Comparison of ENCODE assay signal across 7 cellular contexts in genomic region chr15:75454471-75455418, GRCh38. TPM values are rescaled to one million over a fixed set of nuclear protein-coding genes. Genes with fewer than 3 reads are reported as not detected.
DNase-seq lines count a peak whose midpoint lies in the region; ATAC-seq, FAIRE-seq and TF ChIP-seq lines count a peak whose summit lies in the region.

No MANE protein-coding gene starts in this region.

- peaks cover 21 to 38% (median 30%) of the 10 kb centered on the region in 4 donors for H3K4me1 Mint-ChIP-seq in naive thymus-derived CD8-positive, alpha-beta T cell
- peaks cover 35% of the 10 kb centered on the region for H3K4me1 Mint-ChIP-seq in stimulated activated effector memory CD8-positive, alpha-beta T cell treated with anti-CD3 and anti-CD28 coated beads, Interleukin-12 subunit alpha, Interleukin-12 subunit beta, amount 100 ng/mL, for 72 hours

- peak overlapping the region; percentile 70 for H2AFZ ChIP-seq in endothelial cell of umbilical vein (ENCODE audit: low read depth, low read length)

- peak overlapping the region; percentile 89 to 97 (median 94) for H3K4me3 Mint-ChIP-seq in naive thymus-derived CD8-positive, alpha-beta T cell
- peak overlapping the region; percentile 98 for H3K4me3 Mint-ChIP-seq in stimulated activated effector memory CD8-positive, alpha-beta T cell treated with anti-CD3 and anti-CD28 coated beads, Interleukin-12 subunit alpha, Interleukin-12 subunit beta, amount 100 ng/mL, for 72 hours

- BruUV-seq in endothelial cell of umbilical vein (replicated peaks; lab: Mats Ljungman, UMichigan) = no TSS peak

- TF ChIP-seq CTCF in endothelial cell of umbilical vein (IDR thresholded peaks at IDR 0.05; ENCODE audit: extremely low read depth in 1 of 2, insufficient read depth in 1 of 2, low read depth in 1 of 2, low read length in 2 of 2) = no peak

- peak overlapping the region; percentile 89 to 98 (median 94) for H3K27ac Mint-ChIP-seq in naive thymus-derived CD8-positive, alpha-beta T cell
- H3K27ac Mint-ChIP-seq in stimulated activated effector memory CD8-positive, alpha-beta T cell treated with anti-CD3 and anti-CD28 coated beads, Interleukin-12 subunit alpha, Interleukin-12 subunit beta, amount 100 ng/mL, for 72 hours = peak overlapping the region; percentile 97

- H3K4me3 ChIP-seq in endothelial cell of umbilical vein (replicated peaks in 1 of 3; ENCODE audit: insufficient read depth in 1 of 3, low read depth in 1 of 3, low read length in 3 of 3) = peak overlapping the region; percentile 61 to 93 (median 71)

- peak overlapping the region; percentile 78 for H3K4me2 ChIP-seq in endothelial cell of umbilical vein (ENCODE audit: insufficient read depth, low read length)

- ATAC-seq in naive thymus-derived CD8-positive, alpha-beta T cell = peak; percentile 5 to 9
- ATAC-seq in stimulated activated effector memory CD8-positive, alpha-beta T cell treated with anti-CD3 and anti-CD28 coated beads, Interleukin-12 subunit alpha, Interleukin-12 subunit beta, amount 100 ng/mL, for 72 hours = peak; percentile 1

- POLR2A ChIA-PET in endothelial cell of umbilical vein (lab: Charles Lee) = interaction anchor here (0.6 to 1.2 kb wide), 3 partner anchors 18 to 184 kb away, joined by 3 to 7 read pairs (median 3); no protein-coding TSS in a partner anchor
- POLR2A ChIA-PET in naive thymus-derived CD8-positive, alpha-beta T cell (lab: Charles Lee) = interaction anchor here (0.6 to 7.7 kb wide), 25 partner anchors 9 to 914 kb away, joined by 3 to 207 read pairs (median 7); partner anchors contain the start of genes ARID3B, CLK3, IMP3 and MAN2C1

- TF ChIP-seq POLR2A in endothelial cell of umbilical vein (IDR thresholded peaks at IDR 0.05; ENCODE audit: low read depth, low read length) = peak; percentile 48

- H3K9me1 ChIP-seq in endothelial cell of umbilical vein (replicated peaks; ENCODE audit: control insufficient read depth, extremely low read depth, insufficient read depth, low read length) = no peaks in the 10 kb centered on the region

- H3K27ac ChIP-seq in endothelial cell of umbilical vein (ENCODE audit: insufficient read depth, low read depth, low read length) = peak overlapping the region; percentile 58

- H3K79me2 ChIP-seq in endothelial cell of umbilical vein (ENCODE audit: control insufficient read depth, insufficient read depth, low read length) = peaks cover 6% of the 10 kb centered on the region

- peaks cover 0 to 1% (median 0%) of the 10 kb centered on the region in 9 donors for H3K9me3 Mint-ChIP-seq in naive thymus-derived CD8-positive, alpha-beta T cell
- H3K9me3 Mint-ChIP-seq in stimulated activated effector memory CD8-positive, alpha-beta T cell treated with anti-CD3 and anti-CD28 coated beads, Interleukin-12 subunit alpha, Interleukin-12 subunit beta, amount 100 ng/mL, for 72 hours = no peaks in the 10 kb centered on the region

- H3K36me3 ChIP-seq in endothelial cell of umbilical vein (ENCODE audit: control insufficient read depth in 2 of 2, extremely low read depth in 1 of 2, insufficient read depth in 2 of 2, low read length in 2 of 2) = no peaks in the 10 kb centered on the region

- intact Hi-C loops in endothelial cell of umbilical vein (cut with micrococcal nuclease) = loop anchor here (1.0 to 5.0 kb wide), 8 partner anchors 78 to 492 kb away; partner anchors contain the start of genes MAN2C1, PTPN9 and SNUPN

- no peak for DNase-seq in GM19239 (ENCODE audit: insufficient read length, low spot score)
- peak; percentile 67 for DNase-seq in NCI-H748 treated with DMSO at 0.1 percent for 48 hours (lab: John Stamatoyannopoulos, UW)
- DNase-seq in activated CD8-positive, alpha-beta memory T cell treated with anti-CD3 and anti-CD28 coated beads, Interleukin-2, amount 50 U/mL, for 4 hours = peak; percentile 85
- peak; percentile 87 for DNase-seq in endothelial cell of umbilical vein (ENCODE audit: low read depth, low spot score)
- DNase-seq in naive thymus-derived CD8-positive, alpha-beta T cell = peak; percentile 76 to 92 (median 84)
- DNase-seq in stimulated activated effector memory CD8-positive, alpha-beta T cell treated with anti-CD3 and anti-CD28 coated beads, Interleukin-12 subunit alpha, Interleukin-12 subunit beta, amount 100 ng/mL, for 72 hours (ENCODE audit: low spot score in 2 of 2) = peak; percentile 63 to 88
- no peak for DNase-seq in KG1 (lab: John Stamatoyannopoulos, UW)

- no peaks in the 10 kb centered on the region for H3K36me3 Mint-ChIP-seq in naive thymus-derived CD8-positive, alpha-beta T cell
- H3K36me3 Mint-ChIP-seq in stimulated activated effector memory CD8-positive, alpha-beta T cell treated with anti-CD3 and anti-CD28 coated beads, Interleukin-12 subunit alpha, Interleukin-12 subunit beta, amount 100 ng/mL, for 72 hours = peaks cover 40% of the 10 kb centered on the region

- CTCF ChIA-PET in endothelial cell of umbilical vein (lab: Charles Lee) = interaction anchor here (0.6 to 3.4 kb wide), 17 partner anchors 9 to 425 kb away, joined by 3 to 18 read pairs (median 4); partner anchors contain the start of genes IMP3, MAN2C1, PTPN9 and SNX33

- H3K9me3 ChIP-seq in endothelial cell of umbilical vein (replicated peaks; ENCODE audit: control insufficient read depth, insufficient read depth, low read length) = no peaks in the 10 kb centered on the region

- H3K9ac ChIP-seq in endothelial cell of umbilical vein (replicated peaks; ENCODE audit: extremely low read depth, insufficient read depth, low read length) = peak overlapping the region; percentile 86

- H4K20me1 ChIP-seq in endothelial cell of umbilical vein (replicated peaks; ENCODE audit: control insufficient read depth, extremely low read depth, insufficient read depth, low read length) = no peaks in the 10 kb centered on the region

- no peaks in the 10 kb centered on the region for H3K27me3 ChIP-seq in endothelial cell of umbilical vein (ENCODE audit: control insufficient read depth in 2 of 2, insufficient read depth in 2 of 2, low read length in 2 of 2)

- dilution Hi-C loops in endothelial cell of umbilical vein (cut with MboI; ENCODE audit: extremely low pct_ligation_motif_present, low sequenced_read_pairs) = loop anchor here (25.0 kb wide), 1 partner anchor 133 kb away; the partner anchor contains the start of gene PTPN9

- H3K4me1 ChIP-seq in endothelial cell of umbilical vein (ENCODE audit: control insufficient read depth, extremely low read depth, insufficient read depth, low read length) = peaks cover 25% of the 10 kb centered on the region

- FAIRE-seq in GM19239 (lab: Jason Lieb, UNC) (peak; percentile 70), endothelial cell of umbilical vein (lab: Jason Lieb, UNC) (peak; percentile 72)

- no peaks in the 10 kb centered on the region for H3K27me3 Mint-ChIP-seq in naive thymus-derived CD8-positive, alpha-beta T cell

TF ChIP-seq in endothelial cell of umbilical vein, 7 proteins besides CTCF, POLR2A, EP300 and RAD21:
- TF ChIP-seq JUN (IDR thresholded peaks at IDR 0.05; ENCODE audit: borderline replicate concordance, insufficient read depth, insufficient read length, low read depth) (no peak), EZH2 (IDR thresholded peaks at IDR 0.05; ENCODE audit: borderline replicate concordance, low read depth, low read length, severe bottlenecking) (no peak), GATA2 (IDR thresholded peaks at IDR 0.05; ENCODE audit: insufficient read depth, insufficient read length, low read depth, low read length) (no peak), POLR2AphosphoS5 (IDR thresholded peaks at IDR 0.05; ENCODE audit: insufficient read depth, low read depth, low read length) (peak; percentile 55)

RNA-seq across cellular contexts. Expression of gene SIN3A, which starts 3.3 kb away (rescaled TPM):
- 44.5 and 50.5 TPM in 2 replicates for total RNA-seq in endothelial cell of umbilical vein
- 30.6 and 33.7 TPM in 2 replicates for polyA plus RNA-seq in endothelial cell of umbilical vein
- 20.1 and 23.1 TPM in 2 replicates for polyA plus RNA-seq in endothelial cell of umbilical vein (2011; cell fraction: cytosol; rRNA removed)
- polyA plus RNA-seq in endothelial cell of umbilical vein (2011; cell fraction: nucleus; rRNA removed) = 32.9 and 34.7 TPM in 2 replicates
- polyA plus RNA-seq in endothelial cell of umbilical vein (2012) = 19.2 and 20.3 TPM in 2 replicates
- 59.3 and 62.0 TPM in 2 replicates for polyA minus RNA-seq in endothelial cell of umbilical vein
- polyA minus RNA-seq in endothelial cell of umbilical vein (2011; cell fraction: cytosol; rRNA and poly(A)+ RNA removed) = 32.8 TPM
- polyA minus RNA-seq in endothelial cell of umbilical vein (2011; cell fraction: nucleus; rRNA and poly(A)+ RNA removed) = 38.5 and 48.7 TPM in 2 replicates
- total RNA-seq in naive thymus-derived CD8-positive, alpha-beta T cell = 100 to 1,000 TPM; 130 to 137 TPM
- 10 to 100 TPM; 12.4 to 17.0 (median 12.7) TPM for polyA plus RNA-seq in naive thymus-derived CD8-positive, alpha-beta T cell

Comparison
In these comparisons a context has a peak if more than half of its experiments do, and no peak if none do; other contexts are left out.
1. DNase-seq: peak in NCI-H748 treated with DMSO at 0.1 percent for 48 hours (single experiment), activated CD8-positive, alpha-beta memory T cell treated with anti-CD3 and anti-CD28 coated beads, Interleukin-2, amount 50 U/mL, for 4 hours (single experiment), endothelial cell of umbilical vein (single experiment), naive thymus-derived CD8-positive, alpha-beta T cell (10 of 10) and stimulated activated effector memory CD8-positive, alpha-beta T cell treated with anti-CD3 and anti-CD28 coated beads, Interleukin-12 subunit alpha, Interleukin-12 subunit beta, amount 100 ng/mL, for 72 hours (2 of 2); none in GM19239 (single experiment) and KG1 (single experiment).